In genomic region chr17:42519546-42520444, GRCh38 we compare ENCODE assay signal across 8 cellular contexts.
DNase-seq lines count a peak whose midpoint lies in the region; ATAC-seq, FAIRE-seq and TF ChIP-seq lines count a peak whose summit lies in the region.

No MANE protein-coding gene starts in this region.

- H3K27ac ChIP-seq in RWPE1 (peak overlapping the region; percentile 97), epithelial cell of prostate (peak overlapping the region; percentile 93)

- CTCF ChIA-PET in RWPE1 (lab: Yijun Ruan, JAX): interaction anchor here (0.6 to 1.1 kb wide), 5 partner anchors 34 to 207 kb away, joined by 3 to 4 read pairs (median 3); no protein-coding TSS in a partner anchor

- TF ChIP-seq CTCF in RWPE1 (conservative IDR thresholded peaks at IDR 0.05; ENCODE audit: low read depth): no peak

- POLR2A ChIA-PET in RWPE1 (lab: Yijun Ruan, JAX; ENCODE audit: low non-redundant PET): interaction anchor here (0.9 to 1.5 kb wide), 3 partner anchors 10 to 97 kb away, joined by 3 to 6 read pairs (median 4); partner anchors contain the start of gene CAVIN1

- peak; percentile 44 for FAIRE-seq in urothelium cell line (lab: Jason Lieb, UNC)

- no peak for ATAC-seq in HG03442 (IDR thresholded peaks at IDR 0.05; ENCODE audit: unreplicated experiment)

- DNase-seq in C1 segment of cervical spinal cord (lab: John Stamatoyannopoulos, UW): peak in 12 of 14 donors; percentile 10 to 84 (median 66)
- peak; percentile 91 for DNase-seq in RWPE1 (ENCODE audit: low spot score)
- no peak for DNase-seq in epithelial cell of prostate (ENCODE audit: low read depth, low spot score)
- DNase-seq in midbrain (lab: John Stamatoyannopoulos, UW): peak; percentile 83
- DNase-seq in urothelium cell line (ENCODE audit: low spot score): peak; percentile 90
- no peak for DNase-seq in activated CD8-positive, alpha-beta memory T cell treated with anti-CD3 and anti-CD28 coated beads, Interleukin-2, amount 50 U/mL, for 4 hours
- no peak for DNase-seq in stimulated activated naive CD4-positive, alpha-beta T cell treated with Interleukin-2 at 50 U/mL for 16 hours (lab: John Stamatoyannopoulos, UW)

Comparison
In these comparisons a context has a peak if more than half of its experiments do, and no peak if none do; other contexts are left out.
1. DNase-seq: peak in C1 segment of cervical spinal cord (12 of 14), RWPE1 (single experiment), midbrain (single experiment) and urothelium cell line (single experiment); none in epithelial cell of prostate (single experiment), activated CD8-positive, alpha-beta memory T cell treated with anti-CD3 and anti-CD28 coated beads, Interleukin-2, amount 50 U/mL, for 4 hours (single experiment) and stimulated activated naive CD4-positive, alpha-beta T cell treated with Interleukin-2 at 50 U/mL for 16 hours (single experiment).